In the genomic region with DNA sequence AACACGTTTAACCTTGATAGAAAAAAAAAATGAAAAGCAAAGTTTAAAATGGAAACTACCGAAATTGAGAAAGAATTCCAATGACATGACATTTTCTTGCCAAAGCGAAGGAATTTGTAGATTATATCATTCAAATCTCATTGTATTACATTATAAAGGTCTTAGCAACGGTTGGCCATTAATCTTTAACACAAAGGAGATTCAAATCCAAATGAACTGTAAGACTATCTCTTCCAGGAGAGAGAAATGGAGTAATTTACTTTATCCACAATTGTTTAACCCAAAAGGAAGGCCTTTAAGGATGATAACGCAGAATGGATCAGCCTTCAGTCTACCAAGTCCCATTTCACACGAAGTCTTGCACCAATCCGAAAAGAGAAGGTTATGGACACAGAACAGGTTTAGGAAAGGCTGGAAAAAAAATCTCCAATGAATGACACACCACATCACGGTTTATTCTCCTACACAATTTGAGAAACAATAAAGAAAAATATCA, we compare ENCODE assay signal across 8 cellular contexts. TPM values are rescaled to one million over a fixed set of nuclear protein-coding genes. Genes with fewer than 3 reads are reported as not detected.
DNase-seq lines count a peak whose midpoint lies in the region; ATAC-seq, FAIRE-seq and TF ChIP-seq lines count a peak whose summit lies in the region.

No MANE protein-coding gene starts in this region.

- no peaks in the 10 kb centered on the region for H3K27me3 ChIP-seq in H1 (replicated peaks in 1 of 4; ENCODE audit: control insufficient read depth in 3 of 4, extremely low read depth in 1 of 4, insufficient read depth in 3 of 4, low read length in 3 of 4)
- H3K27me3 ChIP-seq in neuron (ENCODE audit: insufficient read depth, low read length), result no peaks in the 10 kb centered on the region

- peak overlapping the region; percentile 56 to 65 for H3K4me2 ChIP-seq in H1 (ENCODE audit: insufficient read depth in 1 of 2, low read depth in 2 of 2, low read length in 2 of 2)

- 3% methylated on average over 8 of the region's 8 CpGs; no CpG with 5 or more reads in 1 of the 2 experiments for WGBS in H1 (ENCODE audit: extremely low coverage in 1 of 2, insufficient coverage in 1 of 2, insufficient read length in 1 of 2, insufficient replicate concordance in 2 of 2, low coverage in 1 of 2, low lambda C conversion rate in 2 of 2, missing lambda C conversion rate in 1 of 2), 2 experiments

- DNase-seq in DMS53 treated with DMSO at 0.1 percent for 48 hours (lab: John Stamatoyannopoulos, UW; ENCODE audit: unreplicated experiment), result peak; percentile 38
- peak; percentile 69 for DNase-seq in NCI-H69 (lab: John Stamatoyannopoulos, UW)
- no peak for DNase-seq in H1 (ENCODE audit: low read depth in 1 of 2, low spot score in 2 of 2)
- DNase-seq in left lobe of liver (ENCODE audit: low spot score), result no peak
- no peak for DNase-seq in NCI-H2196 treated with DMSO at 0.1 percent for 48 hours (lab: John Stamatoyannopoulos, UW; ENCODE audit: unreplicated experiment)
- no peak for DNase-seq in HUDEP-2 (lab: John Stamatoyannopoulos, UW; ENCODE audit: unreplicated experiment in 76 of 76)
- DNase-seq in KBM-7, result no peak

- in situ Hi-C loops in KBM-7 (cut with MboI; ENCODE audit: low pct_unique_long_range_greater_than_20kb, low sequenced_read_pairs), result no loop called here

- ATAC-seq in left lobe of liver, result no peak

- TF ChIP-seq POLR2A in H1 (IDR thresholded peaks at IDR 0.05; ENCODE audit: control extremely low read depth in 1 of 2, low read depth in 2 of 2, low read length in 2 of 2), result no peak

- no peak overlapping the region for H3K27ac ChIP-seq in H1 (ENCODE audit: low read depth, low read length)

- no peak for FAIRE-seq in H1 (lab: Jason Lieb, UNC)

- H2AFZ ChIP-seq in H1 (ENCODE audit: low read length), result no peak overlapping the region
- H2AFZ ChIP-seq in neuron (ENCODE audit: low read depth, low read length), result no peak overlapping the region

- H4K8ac ChIP-seq in H1 (ENCODE audit: extremely low read depth, insufficient read depth, low read length), result no peak overlapping the region

- no peak overlapping the region for H2BK12ac ChIP-seq in H1 (ENCODE audit: low read depth, low read length)

- no peak overlapping the region for H3K23ac ChIP-seq in H1 (ENCODE audit: insufficient read length)

- H3K79me2 ChIP-seq in H1 (ENCODE audit: control insufficient read depth in 1 of 2, insufficient read depth in 2 of 2, low read length in 2 of 2), result peaks cover 49 to 60% of the 10 kb centered on the region in 2 experiments

- H3K4me1 ChIP-seq in H1 (replicated peaks in 1 of 4; ENCODE audit: control insufficient read depth in 3 of 4, insufficient read depth in 4 of 4, low read length in 3 of 4) (peaks cover 0 to 3% (median 0%) of the 10 kb centered on the region in 4 experiments; a peak in 2 of 7 replicates), neuron (ENCODE audit: insufficient read depth, low read length) (peaks cover 18% of the 10 kb centered on the region)

- H2AK5ac ChIP-seq in H1 (ENCODE audit: low read depth, low read length), result no peak overlapping the region

- TF ChIP-seq EP300 in H1 (IDR thresholded peaks at IDR 0.05; ENCODE audit: borderline replicate concordance in 1 of 2, low read depth in 2 of 2, low read length in 2 of 2), result no peak

- POLR2A ChIA-PET in H1 (lab: Charles Lee; ENCODE audit: partially characterized antibody), result interaction anchor here (0.6 to 4.4 kb wide), 17 partner anchors 9 to 170 kb away, joined by 3 to 22 read pairs (median 5); partner anchors contain the start of gene SRP9

- H3K18ac ChIP-seq in H1 (ENCODE audit: extremely low read depth, low read length), result no peak overlapping the region

- no peak overlapping the region for H2BK20ac ChIP-seq in H1 (ENCODE audit: low read length)

- H3K56ac ChIP-seq in H1 (replicated peaks; ENCODE audit: insufficient read length, low read depth, low read length), result no peak overlapping the region

- CTCF ChIA-PET in H1 (lab: Charles Lee; ENCODE audit: partially characterized antibody), result interaction anchor here (1.6 kb wide), 1 partner anchor 118 kb away, joined by 5 read pairs; no protein-coding TSS in a partner anchor

- no peaks in the 10 kb centered on the region; a peak in 1 of 8 replicates for H3K36me3 ChIP-seq in H1 (ENCODE audit: control insufficient read depth in 2 of 4, insufficient read depth in 4 of 4, low read length in 3 of 4)
- H3K36me3 ChIP-seq in neuron (ENCODE audit: insufficient read depth, low read length), result peaks cover 4% of the 10 kb centered on the region

- H3K4ac ChIP-seq in H1 (replicated peaks; ENCODE audit: insufficient read length, low read depth, low read length), result no peak overlapping the region

- no peak overlapping the region for H3K14ac ChIP-seq in H1 (ENCODE audit: insufficient read length)

- H3K9ac ChIP-seq in H1 (replicated peaks in 1 of 4; ENCODE audit: extremely low read depth in 1 of 4, low read depth in 3 of 4, low read length in 3 of 4), result peak overlapping the region; percentile 40 to 92 (median 89)

- H2BK120ac ChIP-seq in H1 (replicated peaks; ENCODE audit: low read depth, low read length), result no peak overlapping the region

- TF ChIP-seq RAD21 in H1 (IDR thresholded peaks at IDR 0.05 in 1 of 2, conservative IDR thresholded peaks at IDR 0.05 in 1 of 2; ENCODE audit: low read depth in 2 of 2, low read length in 2 of 2), result no peak

- no peak overlapping the region for H2BK5ac ChIP-seq in H1 (ENCODE audit: low read depth, low read length)

- H4K5ac ChIP-seq in H1 (ENCODE audit: insufficient read length, low read depth, low read length), result peak overlapping the region; percentile 19

- peaks cover 3 to 12% of the 10 kb centered on the region in 2 experiments for H4K20me1 ChIP-seq in H1 (replicated peaks in 1 of 2; ENCODE audit: control insufficient read depth in 1 of 2, insufficient read depth in 2 of 2, low read length in 2 of 2)

- H3K9me3 ChIP-seq in H1 (ENCODE audit: insufficient read depth in 2 of 2, low read depth in 1 of 2, low read length in 1 of 2) (no peaks in the 10 kb centered on the region), neuron (ENCODE audit: low read length) (no peaks in the 10 kb centered on the region)

- no peak for TF ChIP-seq CTCF in H1 (IDR thresholded peaks at IDR 0.05; ENCODE audit: control extremely low read depth in 1 of 3, insufficient read depth in 1 of 3, low read depth in 1 of 3, low read length in 3 of 3)

- peak overlapping the region; percentile 94 to 100 (median 96) for H3K4me3 ChIP-seq in H1 (ENCODE audit: extremely low read depth in 1 of 4, insufficient read depth in 2 of 4, low read depth in 3 of 4, low read length in 4 of 4)
- peak overlapping the region; percentile 98 for H3K4me3 ChIP-seq in neuron (ENCODE audit: low read length)

- no peaks in the 10 kb centered on the region; the same call in 1 of the 2 replicates for H3K23me2 ChIP-seq in H1 (ENCODE audit: low read depth, low read length)

- no peak overlapping the region for H2BK15ac ChIP-seq in H1 (ENCODE audit: low read length)

- H3K79me1 ChIP-seq in H1 (ENCODE audit: low read depth, low read length), result no peaks in the 10 kb centered on the region

- H4K91ac ChIP-seq in H1 (replicated peaks; ENCODE audit: insufficient read length, low read length), result no peak overlapping the region

TF ChIP-seq in H1, 55 proteins besides CTCF, POLR2A, EP300 and RAD21:
- no peak for TF ChIP-seq KDM1A (IDR thresholded peaks at IDR 0.05; ENCODE audit: borderline replicate concordance, low read length)
- no peak for TF ChIP-seq BACH1 (IDR thresholded peaks at IDR 0.05; ENCODE audit: low read length)
- no peak for TF ChIP-seq TEAD4 (IDR thresholded peaks at IDR 0.05; ENCODE audit: low read depth, low read length)
- TF ChIP-seq CREB1 (IDR thresholded peaks at IDR 0.05), result no peak
- TF ChIP-seq POU5F1 (IDR thresholded peaks at IDR 0.05; ENCODE audit: low read depth, low read length), result no peak
- TF ChIP-seq BRCA1 (IDR thresholded peaks at IDR 0.05; ENCODE audit: low read depth, low read length), result no peak
- TF ChIP-seq POLR2AphosphoS5 (IDR thresholded peaks at IDR 0.05; ENCODE audit: low read depth, low read length), result no peak
- TF ChIP-seq PHF8 (conservative IDR thresholded peaks at IDR 0.05; ENCODE audit: low read depth, low read length), result no peak
- TF ChIP-seq CHD1 (IDR thresholded peaks at IDR 0.05; ENCODE audit: low read depth, low read length), result no peak
- TF ChIP-seq NANOG (IDR thresholded peaks at IDR 0.05; ENCODE audit: insufficient read depth, low read depth, low read length, poor library complexity, severe bottlenecking), result no peak
- TF ChIP-seq SAP30 (IDR thresholded peaks at IDR 0.05; ENCODE audit: insufficient read depth, insufficient replicate concordance, low read length), result no peak
- no peak for TF ChIP-seq RFX5 (IDR thresholded peaks at IDR 0.05; ENCODE audit: borderline replicate concordance, low read depth, low read length)
- TF ChIP-seq TAF1 (IDR thresholded peaks at IDR 0.05; ENCODE audit: low read depth, low read length), result no peak
- TF ChIP-seq SUZ12 (IDR thresholded peaks at IDR 0.05; ENCODE audit: low read length), result no peak

RNA-seq across cellular contexts. Expression of gene ENAH, which starts 1.5 kb away (rescaled TPM):
- total RNA-seq in H1 (2021; fragmentation: NEBNext Ultra II Directional; extraction: Animal tissue kit (Norgen Biotek cat#: 25700)), result 318 and 335 TPM in 2 replicates
- 33.1 and 39.1 TPM in 2 replicates for polyA plus RNA-seq in H1 (2011; rRNA removed)
- polyA plus RNA-seq in H1 (2011; cell fraction: cytosol; rRNA removed), result 81.1 TPM
- polyA plus RNA-seq in H1 (2011; cell fraction: nucleus; rRNA removed), result 80.2 TPM
- 133 to 180 TPM (median 159 TPM) in 4 replicates for polyA plus RNA-seq in H1 (2012, experiment 1 of 2)
- 7.6 TPM for polyA plus RNA-seq in H1 (2012, experiment 2 of 2)
- polyA plus RNA-seq in H1 (2013, experiment 1 of 2), result 182 TPM
- 183 TPM for polyA plus RNA-seq in H1 (2013, experiment 2 of 2)
- polyA minus RNA-seq in H1 (2011; rRNA and poly(A)+ RNA removed), result 343 and 463 TPM in 2 replicates
- polyA minus RNA-seq in H1 (2011; cell fraction: cytosol; rRNA and poly(A)+ RNA removed), result 96.7 TPM
- polyA minus RNA-seq in H1 (2011; cell fraction: nucleus; rRNA and poly(A)+ RNA removed), result 136 TPM
- total RNA-seq in left lobe of liver, result 21.3 TPM

Comparison
In these comparisons a context has a peak if more than half of its experiments do, and no peak if none do; other contexts are left out.
1. DNase-seq: peak in DMS53 treated with DMSO at 0.1 percent for 48 hours (single experiment) and NCI-H69 (single experiment); none in H1 (0 of 2), left lobe of liver (single experiment), NCI-H2196 treated with DMSO at 0.1 percent for 48 hours (single experiment), HUDEP-2 (0 of 76) and KBM-7 (single experiment).
2. RNA of gene ENAH, which starts 1.5 kb away (total RNA-seq): 318 to 335 TPM in H1; 21.3 TPM in left lobe of liver (single experiment); every median in the first group is over 10 times any median in the second.